ENCODE assay signal across 10 cellular contexts in the genomic region with DNA sequence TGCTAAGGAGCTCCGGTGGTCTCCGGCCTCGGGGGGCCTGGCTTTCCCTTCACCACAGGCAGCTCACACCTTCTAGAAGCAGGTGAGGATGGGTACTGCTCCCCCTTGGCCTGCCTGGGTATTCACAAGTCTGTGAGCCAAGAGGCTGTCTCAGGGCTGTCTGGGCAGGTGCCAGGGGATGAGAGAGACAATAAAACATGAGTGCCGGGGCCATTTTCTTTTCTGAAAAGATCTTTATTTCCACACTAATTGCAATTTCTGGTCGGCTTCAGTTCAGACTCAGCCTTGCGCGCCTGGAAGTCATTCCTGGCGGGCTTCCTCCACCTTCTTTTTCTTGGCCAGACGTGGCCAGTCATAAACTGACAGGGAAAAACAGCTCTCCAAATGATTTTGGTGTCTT.
DNase-seq lines count a peak whose midpoint lies in the region; ATAC-seq and TF ChIP-seq lines count a peak whose summit lies in the region.
"Had no signal": no experiment of that assay in that cellular context is flagged by ENCODE, and none has a peak within 500 bp of the region (broad histone marks: within the 10 kb centered on the region; RNA-seq: fewer than 3 reads in every experiment).

No MANE protein-coding gene starts in this region.

- TF ChIP-seq POLR2A in thyroid gland (IDR thresholded peaks at IDR 0.05): no peak

- H3K9me3 ChIP-seq in mammary epithelial cell (replicated peaks; ENCODE audit: insufficient read depth, low read length) (no peaks in the 10 kb centered on the region), thyroid gland (no peaks in the 10 kb centered on the region)
- H3K9me3 ChIP-seq: SJSA1 had no signal

- peak; percentile 33 for DNase-seq in MCF 10A (ENCODE audit: unreplicated experiment)
- no peak for DNase-seq in mammary epithelial cell
- DNase-seq in memory B cell (ENCODE audit: low spot score in 2 of 2): no peak
- DNase-seq in thyroid gland: peak; percentile 14 to 20
- no peak for DNase-seq in cortex of kidney (lab: John Stamatoyannopoulos, UW)
- DNase-seq in EL: no peak
- DNase-seq: aorta had no signal

- H3K27ac ChIP-seq in mammary epithelial cell (ENCODE audit: insufficient read depth, low read depth, low read length): no peak overlapping the region
- H3K27ac ChIP-seq in angular gyrus (ENCODE audit: low read depth, low read length): peak overlapping the region; percentile 23
- H3K27ac ChIP-seq in thyroid gland: peak overlapping the region; percentile 8 to 96 (median 38)
- H3K27ac ChIP-seq: SJSA1 had no signal

- 94% methylated on average over 9 of the region's 9 CpGs for WGBS in mammary epithelial cell (ENCODE audit: low coverage, missing lambda C conversion rate)
- 82 to 88% methylated on average over 6 to 9 of the region's 9 CpGs for WGBS in thyroid gland, 2 donors

- H3K4me2 ChIP-seq in mammary epithelial cell (ENCODE audit: insufficient read depth, low read depth, low read length): no peak overlapping the region

- H3K4me1 ChIP-seq in mammary epithelial cell (ENCODE audit: insufficient read depth, low read length) (peaks cover 29% of the 10 kb centered on the region), thyroid gland (peaks cover 27 to 44% of the 10 kb centered on the region in 2 donors)

- in situ Hi-C loops in mammary epithelial cell (cut with MboI; ENCODE audit: low sequenced_read_pairs in 2 of 2): no loop called here

- dilution Hi-C loops in mammary epithelial cell (cut with HindIII; ENCODE audit: low sequenced_read_pairs): no loop called here

- H3K27me3 Mint-ChIP-seq in MCF 10A (ENCODE audit: insufficient read depth, unreplicated experiment) (no peaks in the 10 kb centered on the region), memory B cell (no peaks in the 10 kb centered on the region)

- no peak for ATAC-seq in memory B cell (ENCODE audit: low read depth)
- ATAC-seq in GM18861 (IDR thresholded peaks at IDR 0.05; ENCODE audit: unreplicated experiment): no peak

- H3K27ac Mint-ChIP-seq in MCF 10A (ENCODE audit: low read depth, unreplicated experiment): no peak overlapping the region
- H3K27ac Mint-ChIP-seq in memory B cell: peak overlapping the region; percentile 42

- CTCF ChIA-PET in MCF 10A (lab: Yijun Ruan, JAX) (no interaction called here), mammary epithelial cell (lab: Charles Lee; ENCODE audit: low non-redundant PET) (interaction anchor here (0.7 kb wide), 1 partner anchor 76 kb away, joined by 3 read pairs; no protein-coding TSS in a partner anchor)

- POLR2A ChIA-PET in MCF 10A (lab: Yijun Ruan, JAX): no interaction called here

- intact Hi-C loops in MCF 10A (cut with micrococcal nuclease): no loop called here
- intact Hi-C loops in mammary epithelial cell (cut with micrococcal nuclease): no loop called here
- intact Hi-C loops in thyroid gland (cut with DNase I): no loop called here

- H3K27me3 ChIP-seq in mammary epithelial cell (ENCODE audit: insufficient read depth, low read length) (no peaks in the 10 kb centered on the region), thyroid gland (no peaks in the 10 kb centered on the region)
- H3K27me3 ChIP-seq: SJSA1 had no signal

- H3K4me1 Mint-ChIP-seq in MCF 10A (ENCODE audit: insufficient read depth, unreplicated experiment) (peaks cover 23% of the 10 kb centered on the region), memory B cell (peaks cover 10% of the 10 kb centered on the region)

- no peak for TF ChIP-seq CTCF in MCF 10A (IDR thresholded peaks at IDR 0.05; ENCODE audit: unreplicated experiment)
- TF ChIP-seq CTCF in mammary epithelial cell (conservative IDR thresholded peaks at IDR 0.05 in 1 of 2, IDR thresholded peaks at IDR 0.05 in 1 of 2; ENCODE audit: extremely low read depth in 1 of 2, insufficient read depth in 1 of 2, low read depth in 1 of 2, low read length in 2 of 2): no peak
- no peak for TF ChIP-seq CTCF in thyroid gland (IDR thresholded peaks at IDR 0.05)

- BruUV-seq in MCF 10A (replicated peaks; lab: Mats Ljungman, UMichigan) (no TSS peak), mammary epithelial cell (replicated peaks; lab: Mats Ljungman, UMichigan) (no TSS peak)

- no peaks in the 10 kb centered on the region for H3K36me3 ChIP-seq in mammary epithelial cell (ENCODE audit: insufficient read depth, low read length)
- H3K36me3 ChIP-seq in thyroid gland: no peaks in the 10 kb centered on the region

- H3K9me3 Mint-ChIP-seq in MCF 10A (ENCODE audit: unreplicated experiment): no peaks in the 10 kb centered on the region
- no peaks in the 10 kb centered on the region for H3K9me3 Mint-ChIP-seq in memory B cell

- no peaks in the 10 kb centered on the region for H4K20me1 ChIP-seq in mammary epithelial cell (ENCODE audit: insufficient read depth, low read length)

- H3K9ac ChIP-seq in mammary epithelial cell (ENCODE audit: insufficient read depth, low read length): no peak overlapping the region

- H3K36me3 Mint-ChIP-seq in MCF 10A (ENCODE audit: insufficient read depth, unreplicated experiment): no peaks in the 10 kb centered on the region
- H3K36me3 Mint-ChIP-seq in memory B cell: no peaks in the 10 kb centered on the region

- no peak overlapping the region for H2AFZ ChIP-seq in mammary epithelial cell (ENCODE audit: low read depth, low read length)

- H3K79me2 ChIP-seq in mammary epithelial cell (ENCODE audit: insufficient read depth, low read length): no peaks in the 10 kb centered on the region

- H3K4me3 ChIP-seq in mammary epithelial cell (replicated peaks in 1 of 3; ENCODE audit: insufficient read depth in 1 of 3, low read depth in 2 of 3, low read length in 3 of 3) (no peak overlapping the region), thyroid gland (replicated peaks in 1 of 3) (no peak overlapping the region)
- H3K4me3 ChIP-seq: SJSA1 had no signal

- H3K4me3 Mint-ChIP-seq in MCF 10A (ENCODE audit: unreplicated experiment) (no peak overlapping the region), memory B cell (no peak overlapping the region)

Comparison
In these comparisons a context has a peak if more than half of its experiments do, and no peak if none do; other contexts are left out.
1. DNase-seq: peak in MCF 10A (single experiment) and thyroid gland (2 of 2); none in mammary epithelial cell (single experiment), memory B cell (0 of 2), cortex of kidney (single experiment) and EL (single experiment).